ENCODE assay signal across 8 cellular contexts in genomic region chr1:26677306-26678115, GRCh38. TPM values are rescaled to one million over a fixed set of nuclear protein-coding genes. Genes with fewer than 3 reads are reported as not detected.
DNase-seq lines count a peak whose midpoint lies in the region; ATAC-seq and TF ChIP-seq lines count a peak whose summit lies in the region.

No MANE protein-coding gene starts in this region.

- H3K4me1 ChIP-seq in Loucy (ENCODE audit: insufficient read depth, low read length, poor library complexity, severe bottlenecking) (peaks cover 11% of the 10 kb centered on the region), RWPE2 (ENCODE audit: insufficient read depth, poor library complexity, severe bottlenecking) (peaks cover 5% of the 10 kb centered on the region), foreskin keratinocyte (peaks cover 5% of the 10 kb centered on the region)

- H3K9ac ChIP-seq in Loucy (ENCODE audit: low read depth, low read length, poor library complexity, severe bottlenecking): no peak overlapping the region

- no peaks in the 10 kb centered on the region for H3F3A ChIP-seq in Loucy (ENCODE audit: low read depth)

- peak overlapping the region; percentile 88 for H2AFZ ChIP-seq in Loucy (ENCODE audit: low read length)

- ATAC-seq in GM21529 (IDR thresholded peaks at IDR 0.05; ENCODE audit: unreplicated experiment) (peak; percentile 93), RWPE2 (ENCODE audit: low read depth) (peak; percentile 100), foreskin keratinocyte (peak; percentile 82), omental fat pad (ENCODE audit: low FRiP score) (peak; percentile 98), HG02884 (IDR thresholded peaks at IDR 0.05; ENCODE audit: unreplicated experiment) (no peak)

- no peaks in the 10 kb centered on the region for H3K36me3 ChIP-seq in Loucy (ENCODE audit: insufficient read depth, low read length)
- no peaks in the 10 kb centered on the region for H3K36me3 ChIP-seq in RWPE2 (ENCODE audit: low read depth)

- H3K9me3 ChIP-seq in Loucy (ENCODE audit: insufficient read depth, low read depth, low read length): no peaks in the 10 kb centered on the region
- no peaks in the 10 kb centered on the region for H3K9me3 ChIP-seq in RWPE2 (ENCODE audit: severe bottlenecking)

- no peaks in the 10 kb centered on the region for H3K27me3 ChIP-seq in Loucy (ENCODE audit: insufficient read depth, low read length, poor library complexity, severe bottlenecking)
- no peaks in the 10 kb centered on the region for H3K27me3 ChIP-seq in RWPE2 (ENCODE audit: insufficient read depth, poor library complexity, severe bottlenecking)
- H3K27me3 ChIP-seq in foreskin keratinocyte: peaks cover 2% of the 10 kb centered on the region

- TF ChIP-seq CTCF in Loucy (conservative IDR thresholded peaks at IDR 0.05; ENCODE audit: low read length): peak; percentile 96
- peak; percentile 94 for TF ChIP-seq CTCF in RWPE2 (IDR thresholded peaks at IDR 0.05; ENCODE audit: poor library complexity, severe bottlenecking)
- peak; percentile 80 for TF ChIP-seq CTCF in foreskin keratinocyte (conservative IDR thresholded peaks at IDR 0.05)
- TF ChIP-seq CTCF in omental fat pad (IDR thresholded peaks at IDR 0.05): no peak

- H3K79me2 ChIP-seq in Loucy (ENCODE audit: insufficient read depth, low read length): no peaks in the 10 kb centered on the region

- H3K4me3 ChIP-seq in Loucy (ENCODE audit: low read length, poor library complexity, severe bottlenecking): peak overlapping the region; percentile 25
- H3K4me3 ChIP-seq in RWPE2 (ENCODE audit: severe bottlenecking): no peak overlapping the region

- H4K20me1 ChIP-seq in Loucy (ENCODE audit: insufficient read depth, low read length, poor library complexity, severe bottlenecking): no peaks in the 10 kb centered on the region

- no peaks in the 10 kb centered on the region for H3K9me2 ChIP-seq in Loucy (replicated peaks; ENCODE audit: low read depth, low read length)

- DNase-seq in COLO829 (ENCODE audit: low spot score) (peak; percentile 50), RWPE2 (ENCODE audit: low spot score) (peak; percentile 82), foreskin keratinocyte (peak in 1 of 2 donors; percentile 81), omental fat pad (ENCODE audit: low spot score) (no peak)
- DNase-seq in activated effector memory CD4-positive, alpha-beta T cell treated with Interleukin-2 at 50 U/mL for 16 hours: peak; percentile 35

- H3K4me2 ChIP-seq in Loucy (ENCODE audit: low read depth, low read length, poor library complexity, severe bottlenecking): peak overlapping the region; percentile 56

- H3K27ac ChIP-seq in RWPE2 (ENCODE audit: poor library complexity, severe bottlenecking) (no peak overlapping the region), foreskin keratinocyte (no peak overlapping the region)

RNA-seq across cellular contexts. Expression of gene ARID1A, which starts 18.3 kb away (rescaled TPM):
- total RNA-seq in foreskin keratinocyte (41.8 and 42.4 TPM in 2 replicates), omental fat pad (10 to 100 TPM; 25.8 to 48.4 (median 40.6) TPM)
- polyA plus RNA-seq in foreskin keratinocyte: 7.0 and 9.3 TPM in 2 replicates

Comparison
In these comparisons a context has a peak if more than half of its experiments do, and no peak if none do; other contexts are left out.
1. CTCF ChIP-seq: peak in Loucy (single experiment), RWPE2 (single experiment) and foreskin keratinocyte (single experiment); none in omental fat pad (0 of 3).